In the genomic region with DNA sequence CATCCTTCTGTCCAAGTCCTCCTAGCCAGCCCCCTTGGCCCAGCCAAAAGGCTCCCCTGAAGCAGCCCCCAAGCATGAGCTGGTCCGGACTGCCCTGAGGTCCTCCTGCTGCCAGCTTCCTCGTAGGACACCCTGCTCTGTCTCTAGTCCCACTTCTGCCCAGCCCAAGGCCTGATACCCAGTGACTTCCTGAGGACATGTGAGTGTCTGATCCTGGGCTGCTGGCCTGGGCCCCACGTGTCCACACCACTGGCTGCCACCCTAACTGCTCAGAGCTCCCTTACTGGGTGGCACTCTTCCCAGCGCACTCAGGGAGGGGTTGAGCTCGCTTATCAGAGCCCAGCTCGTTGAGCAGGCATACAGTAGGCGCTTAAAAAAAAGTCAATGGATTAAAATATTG, we compare ENCODE assay signal across 12 cellular contexts.
"Had no signal": no experiment of that assay in that cellular context is flagged by ENCODE, and none has a peak within 500 bp of the region (broad histone marks: within the 10 kb centered on the region; RNA-seq: fewer than 3 reads in every experiment).

No MANE protein-coding gene starts in this region.

- DNase-seq: activated CD4-positive, alpha-beta T cell treated with anti-CD3 and anti-CD28 coated beads, Interleukin-2, amount 50 U/mL, for 1 hour; activated CD4-positive, CD25-positive, alpha-beta regulatory T cell; amniotic stem cell; cerebellar nuclear complex; dermis blood vessel endothelial cell; endodermal cell; erythroblast; pancreas; SK-N-SH; stimulated activated naive CD4-positive, alpha-beta T cell; testis had no signal

- FAIRE-seq: pancreas, TTC549 had no signal

- H3K27me3 ChIP-seq: pancreas, testis had no signal

- ATAC-seq: pancreas had no signal

- H3K27ac ChIP-seq: pancreas, testis had no signal

- H3K9me3 ChIP-seq: pancreas, SK-N-SH, testis had no signal

- H3K4me2 ChIP-seq: SK-N-SH had no signal

- H3K9ac ChIP-seq: SK-N-SH had no signal

- H3K36me3 ChIP-seq: pancreas had no signal

- H3K4me3 ChIP-seq: pancreas, testis had no signal

- H3K4me1 ChIP-seq: pancreas, testis had no signal
